Comparison of ENCODE assay signal across 8 cellular contexts in the genomic region with DNA sequence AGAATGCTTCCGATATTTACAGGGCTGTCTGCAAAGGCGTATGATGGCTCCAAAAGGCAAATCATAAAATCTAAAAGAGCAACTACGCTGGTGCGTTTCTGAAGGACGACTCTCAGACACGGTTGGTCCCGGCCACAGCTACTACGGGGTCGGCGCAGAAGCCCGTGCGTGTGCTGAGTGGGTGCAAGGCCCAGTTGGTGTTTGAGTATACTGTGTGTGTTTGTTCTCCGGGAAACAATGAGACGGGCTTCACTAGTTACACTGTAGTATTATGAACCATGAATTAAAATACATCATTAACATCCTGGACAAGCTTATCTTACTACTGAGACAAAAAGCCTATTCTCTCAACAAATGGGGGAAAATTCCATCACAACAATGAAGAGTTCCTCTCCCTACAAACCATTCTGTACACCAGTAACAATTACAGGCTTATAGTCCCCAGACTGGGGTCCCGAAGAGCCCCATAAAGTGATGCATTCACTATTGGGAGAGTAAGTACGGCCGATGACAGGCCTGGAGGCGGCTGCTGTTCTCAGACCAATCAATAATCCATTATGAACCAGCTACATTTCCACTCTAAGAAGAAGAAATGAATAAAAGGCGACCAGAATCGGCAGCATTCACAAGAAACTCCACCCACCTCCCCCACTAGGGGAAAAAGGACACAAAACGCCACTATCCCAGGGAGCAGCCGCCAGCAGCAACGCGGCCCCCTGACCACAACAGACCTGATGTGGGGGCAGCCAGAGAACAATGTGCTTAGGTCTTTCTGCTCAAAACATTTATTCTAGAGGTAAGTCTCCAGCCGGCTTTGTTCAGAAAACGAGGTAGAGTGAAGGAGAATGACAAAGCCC. TPM values are rescaled to one million over a fixed set of nuclear protein-coding genes. Genes with fewer than 3 reads are reported as not detected.
A peak's percentile ranks its signal among the peaks of the same experiment; 100 is the strongest.
DNase-seq lines count a peak whose midpoint lies in the region; ATAC-seq and TF ChIP-seq lines count a peak whose summit lies in the region.

No MANE protein-coding gene starts in this region.

- peak overlapping the region; percentile 43 for H3K4me3 ChIP-seq in HFF-Myc (replicated peaks; ENCODE audit: low read depth, low read length)

- peaks cover 2% of the 10 kb centered on the region for H3K36me3 Mint-ChIP-seq in activated CD8-positive, alpha-beta memory T cell treated with anti-CD3 and anti-CD28 coated beads, Interleukin-2, amount 10 ng/mL, durations not matched to agents 7 days and 5 days
- H3K36me3 Mint-ChIP-seq in glutamatergic neuron (ENCODE audit: unreplicated experiment), result no peaks in the 10 kb centered on the region

- H3K27ac Mint-ChIP-seq in activated CD8-positive, alpha-beta memory T cell treated with anti-CD3 and anti-CD28 coated beads, Interleukin-2, amount 10 ng/mL, durations not matched to agents 7 days and 5 days, result no peak overlapping the region
- H3K27ac Mint-ChIP-seq in glutamatergic neuron (ENCODE audit: unreplicated experiment), result peak overlapping the region; percentile 100

- no peaks in the 10 kb centered on the region for H3K9me3 Mint-ChIP-seq in activated CD8-positive, alpha-beta memory T cell treated with anti-CD3 and anti-CD28 coated beads, Interleukin-2, amount 10 ng/mL, durations not matched to agents 7 days and 5 days (ENCODE audit: low read depth)
- H3K9me3 Mint-ChIP-seq in glutamatergic neuron (ENCODE audit: unreplicated experiment), result peaks cover 40% of the 10 kb centered on the region

- peak; percentile 63 for DNase-seq in Ammon's horn (ENCODE audit: low spot score)
- DNase-seq in HFF-Myc (ENCODE audit: extremely low read depth, low read depth), result no peak
- DNase-seq in activated CD8-positive, alpha-beta memory T cell treated with anti-CD3 and anti-CD28 coated beads, Interleukin-2, amount 10 ng/mL, durations not matched to agents 7 days and 5 days, result peak; percentile 16
- peak; percentile 52 for DNase-seq in glutamatergic neuron
- peak; percentile 82 for DNase-seq in pons (ENCODE audit: low spot score)
- no peak for DNase-seq in OCI-M1 (lab: John Stamatoyannopoulos, UW)

- peaks cover 51% of the 10 kb centered on the region for H3K27me3 Mint-ChIP-seq in activated CD8-positive, alpha-beta memory T cell treated with anti-CD3 and anti-CD28 coated beads, Interleukin-2, amount 10 ng/mL, durations not matched to agents 7 days and 5 days
- H3K27me3 Mint-ChIP-seq in glutamatergic neuron (ENCODE audit: unreplicated experiment), result peaks cover 29% of the 10 kb centered on the region

- TF ChIP-seq CTCF in HFF-Myc (IDR thresholded peaks at IDR 0.05; ENCODE audit: low read depth, low read length, missing control alignments), result no peak
- peak; percentile 61 for TF ChIP-seq CTCF in glutamatergic neuron (IDR thresholded peaks at IDR 0.05; ENCODE audit: partially characterized antibody, unreplicated experiment)

- ATAC-seq in activated CD8-positive, alpha-beta memory T cell treated with anti-CD3 and anti-CD28 coated beads, Interleukin-2, amount 10 ng/mL, durations not matched to agents 7 days and 5 days, result no peak
- ATAC-seq in HG03342 (IDR thresholded peaks at IDR 0.05; ENCODE audit: unreplicated experiment) (no peak), HG03520 (IDR thresholded peaks at IDR 0.05; ENCODE audit: unreplicated experiment) (no peak)

- peaks cover 11% of the 10 kb centered on the region for H3K4me1 Mint-ChIP-seq in activated CD8-positive, alpha-beta memory T cell treated with anti-CD3 and anti-CD28 coated beads, Interleukin-2, amount 10 ng/mL, durations not matched to agents 7 days and 5 days
- H3K4me1 Mint-ChIP-seq in glutamatergic neuron (ENCODE audit: low read depth, unreplicated experiment), result peaks cover 82% of the 10 kb centered on the region

- H3K4me3 Mint-ChIP-seq in activated CD8-positive, alpha-beta memory T cell treated with anti-CD3 and anti-CD28 coated beads, Interleukin-2, amount 10 ng/mL, durations not matched to agents 7 days and 5 days, result peak overlapping the region; percentile 68
- peak overlapping the region; percentile 90 for H3K4me3 Mint-ChIP-seq in glutamatergic neuron (ENCODE audit: unreplicated experiment)

- CTCF ChIA-PET in activated CD8-positive, alpha-beta memory T cell treated with anti-CD3 and anti-CD28 coated beads, Interleukin-2, amount 10 ng/mL, durations not matched to agents 7 days and 5 days (lab: Charles Lee), result interaction anchor here (1.5 kb wide), 1 partner anchor 53 kb away, joined by 6 read pairs; no protein-coding TSS in a partner anchor

RNA-seq across cellular contexts. Expression of a gene that starts 43.3 kb away (rescaled TPM):
- total RNA-seq in activated CD8-positive, alpha-beta memory T cell treated with anti-CD3 and anti-CD28 coated beads, Interleukin-2, amount 10 ng/mL, durations not matched to agents 7 days and 5 days, result 1 to 10 TPM; 1.5 to 2.0 TPM
- 192 TPM for total RNA-seq in glutamatergic neuron (ENCODE audit: unreplicated experiment)

Comparison
In these comparisons a context has a peak if more than half of its experiments do, and no peak if none do; other contexts are left out.
1. DNase-seq: peak in Ammon's horn (single experiment), activated CD8-positive, alpha-beta memory T cell treated with anti-CD3 and anti-CD28 coated beads, Interleukin-2, amount 10 ng/mL, durations not matched to agents 7 days and 5 days (single experiment), glutamatergic neuron (single experiment) and pons (single experiment); none in HFF-Myc (single experiment) and OCI-M1 (single experiment).
2. RNA of a gene that starts 43.3 kb away (total RNA-seq): 192 TPM in glutamatergic neuron (single experiment); 1.5 to 2.0 TPM in activated CD8-positive, alpha-beta memory T cell treated with anti-CD3 and anti-CD28 coated beads, Interleukin-2, amount 10 ng/mL, durations not matched to agents 7 days and 5 days; every median in the first group is over 10 times any median in the second.